Comparison of ENCODE assay signal across 9 cellular contexts in the genomic region with DNA sequence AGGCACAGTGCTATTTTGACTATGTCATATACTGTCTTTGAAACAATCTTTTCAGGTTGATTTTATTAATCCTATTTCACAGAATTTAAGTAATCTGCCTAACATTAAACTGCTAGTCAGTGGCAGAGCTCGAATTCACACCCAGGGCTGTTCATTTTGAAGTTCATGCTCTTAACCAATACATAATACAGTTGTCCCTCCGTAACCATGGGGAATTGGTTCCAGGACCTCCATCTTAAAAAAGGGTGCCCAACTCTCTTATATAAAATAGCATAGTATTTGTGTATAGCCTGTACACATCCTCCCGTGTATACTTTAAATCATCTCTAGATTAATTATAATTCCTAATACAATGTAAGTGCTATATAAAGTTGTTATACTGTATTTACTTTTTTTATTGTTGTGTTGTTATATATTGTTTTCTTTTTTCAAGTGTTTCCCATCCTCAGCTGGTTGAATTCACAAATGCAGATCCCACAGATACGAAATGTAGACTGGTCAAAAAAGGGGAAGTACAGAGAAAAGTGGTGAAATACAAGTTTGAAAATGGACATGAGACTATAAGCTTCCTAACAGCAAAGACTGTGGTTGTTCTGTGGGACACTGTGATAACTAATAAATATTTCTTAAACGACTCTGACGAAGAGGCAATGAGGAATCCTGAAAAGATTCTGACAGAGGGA. TPM values are rescaled to one million over a fixed set of nuclear protein-coding genes. Genes with fewer than 3 reads are reported as not detected.
DNase-seq lines count a peak whose midpoint lies in the region; ATAC-seq, FAIRE-seq and TF ChIP-seq lines count a peak whose summit lies in the region.
"Had no signal": no experiment of that assay in that cellular context is flagged by ENCODE, and none has a peak within 500 bp of the region (broad histone marks: within the 10 kb centered on the region; RNA-seq: fewer than 3 reads in every experiment).

No MANE protein-coding gene starts in this region.

- WGBS in right lobe of liver (ENCODE audit: insufficient coverage, low coverage, low lambda C conversion rate, missing lambda C conversion rate): 71% methylated on average over 6 of the region's 6 CpGs
- WGBS in HepG2 (ENCODE audit: low lambda C conversion rate): 97% methylated on average over 6 of the region's 6 CpGs

- TF ChIP-seq POLR2A in right lobe of liver (IDR thresholded peaks at IDR 0.05) (no peak), HepG2 (IDR thresholded peaks at IDR 0.05; ENCODE audit: insufficient read depth in 1 of 2, low read depth in 2 of 2, low read length in 2 of 2) (no peak)

- no peak overlapping the region for H3K4me3 ChIP-seq in right lobe of liver
- no peak overlapping the region for H3K4me3 ChIP-seq in HepG2 (replicated peaks in 1 of 3; ENCODE audit: insufficient read depth in 1 of 3, low read depth in 2 of 3, low read length in 3 of 3)
- peak overlapping the region; percentile 2 for H3K4me3 ChIP-seq in upper lobe of right lung

- no peaks in the 10 kb centered on the region for H3K27me3 Mint-ChIP-seq in activated naive CD8-positive, alpha-beta T cell

- no peak overlapping the region for H3K4me2 ChIP-seq in HepG2 (ENCODE audit: low read depth, low read length)

- H3K9me3 ChIP-seq in right lobe of liver (no peaks in the 10 kb centered on the region), HepG2 (ENCODE audit: low read length) (no peaks in the 10 kb centered on the region), upper lobe of right lung (no peaks in the 10 kb centered on the region)

- H3K27ac Mint-ChIP-seq in activated naive CD8-positive, alpha-beta T cell: peak overlapping the region; percentile 74

- TF ChIP-seq EP300 in HepG2 (IDR thresholded peaks at IDR 0.05; ENCODE audit: low read depth in 2 of 2, low read length in 2 of 2): no peak
- TF ChIP-seq EP300 in HepG2 (CRISPR knock-in tag; IDR thresholded peaks at IDR 0.05; ENCODE audit: borderline replicate concordance): no peak

- H3K27me3 ChIP-seq in right lobe of liver (no peaks in the 10 kb centered on the region), HepG2 (ENCODE audit: control insufficient read depth in 1 of 2, insufficient read depth in 2 of 2, low read length in 2 of 2) (no peaks in the 10 kb centered on the region), upper lobe of right lung (no peaks in the 10 kb centered on the region)

- H3K4me1 Mint-ChIP-seq in activated naive CD8-positive, alpha-beta T cell (ENCODE audit: low read depth): peaks cover 47% of the 10 kb centered on the region

- no peak overlapping the region for H3K9ac ChIP-seq in HepG2 (ENCODE audit: insufficient read depth, low read depth, low read length)

- H4K20me1 ChIP-seq in HepG2 (ENCODE audit: insufficient read depth, low read length): no peaks in the 10 kb centered on the region

- no peak for FAIRE-seq in HepG2 (lab: Jason Lieb, UNC)

- ATAC-seq in right lobe of liver (peak in 3 of 4 donors; percentile 39 to 53 (median 42)), HepG2 (no peak), HG03108 (IDR thresholded peaks at IDR 0.05; ENCODE audit: unreplicated experiment) (peak; percentile 59), upper lobe of right lung (peak; percentile 80)

- CTCF ChIA-PET in HepG2 (lab: Yijun Ruan, JAX; ENCODE audit: low intra/inter-chr PET ratio, low total read pairs): no interaction called here

- intact Hi-C loops in right lobe of liver (cut with DNase I) (no loop called here), HepG2 (cut with micrococcal nuclease; ENCODE audit: unreplicated experiment) (no loop called here), upper lobe of right lung (cut with DNase I) (no loop called here)

- DNase-seq in right lobe of liver (no peak), HepG2 (ENCODE audit: low spot score) (no peak), upper lobe of right lung (no peak), DMS114 treated with DMSO at 0.1 percent for 48 hours (lab: John Stamatoyannopoulos, UW; ENCODE audit: unreplicated experiment) (no peak)
- DNase-seq in stimulated activated CD8-positive, alpha-beta memory T cell treated with anti-CD3 and anti-CD28 coated beads, Interleukin-4, amount 100 ng/mL, for 48 hours: no peak
- no peak for DNase-seq in stimulated activated CD4-positive, alpha-beta T cell treated with anti-CD3 and anti-CD28 coated beads, Interleukin-1b, Interleukin-23, amount 100 ng/mL, for 48 hours
- DNase-seq: activated CD4-positive, alpha-beta T cell treated with anti-CD3 and anti-CD28 coated beads, Interleukin-2, amount 50 U/mL, for 48 hours had no signal

- H3K79me2 ChIP-seq in HepG2 (ENCODE audit: insufficient read depth, low read length): peaks cover 3% of the 10 kb centered on the region

- no peaks in the 10 kb centered on the region for H3K36me3 ChIP-seq in right lobe of liver
- H3K36me3 ChIP-seq in HepG2 (replicated peaks in 1 of 2; ENCODE audit: control insufficient read depth in 1 of 2, insufficient read depth in 2 of 2, low read length in 2 of 2): no peaks in the 10 kb centered on the region
- H3K36me3 ChIP-seq in upper lobe of right lung: no peaks in the 10 kb centered on the region

- no peak overlapping the region for H3K27ac ChIP-seq in right lobe of liver
- no peak overlapping the region for H3K27ac ChIP-seq in HepG2 (ENCODE audit: extremely low read length, insufficient read depth, low read length)
- H3K27ac ChIP-seq in upper lobe of right lung: peak overlapping the region; percentile 69

- H3K4me1 ChIP-seq in right lobe of liver (no peaks in the 10 kb centered on the region), HepG2 (ENCODE audit: insufficient read depth, low read length) (peaks cover 19% of the 10 kb centered on the region), upper lobe of right lung (peaks cover 5% of the 10 kb centered on the region)

- TF ChIP-seq CTCF in right lobe of liver (IDR thresholded peaks at IDR 0.05) (no peak), HepG2 (CRISPR knock-in tag; IDR thresholded peaks at IDR 0.05) (no peak), upper lobe of right lung (IDR thresholded peaks at IDR 0.05) (no peak)

- H3K36me3 Mint-ChIP-seq in activated naive CD8-positive, alpha-beta T cell: peaks cover 6% of the 10 kb centered on the region

- in situ Hi-C loops in HepG2 (cut with HindIII; ENCODE audit: extremely low pct_ligation_motif_present, low pct_unique_long_range_greater_than_20kb): loop anchor here (25.0 kb wide), 1 partner anchor 670 kb away; the partner anchor contains the start of gene PUM3

- no peak for TF ChIP-seq RAD21 in HepG2 (CRISPR knock-in tag; IDR thresholded peaks at IDR 0.05)

- POLR2A ChIA-PET in HepG2 (lab: Yijun Ruan, JAX): interaction anchor here (1.9 kb wide), 1 partner anchor 19 kb away, joined by 7 read pairs; the partner anchor contains the start of gene RFX3

- peak overlapping the region; percentile 1 for H3K4me3 Mint-ChIP-seq in activated naive CD8-positive, alpha-beta T cell

- no TSS peak for BruUV-seq in HepG2 (replicated peaks; lab: Mats Ljungman, UMichigan)

- H2AFZ ChIP-seq in HepG2 (ENCODE audit: low read length): no peak overlapping the region

- H3K9me3 Mint-ChIP-seq in activated naive CD8-positive, alpha-beta T cell (ENCODE audit: low read depth): no peaks in the 10 kb centered on the region

TF ChIP-seq in HepG2, 621 proteins besides CTCF, POLR2A, EP300 and RAD21:
- TF ChIP-seq ZNF24 (IDR thresholded peaks at IDR 0.05) (no peak), DNMT1 (CRISPR knock-in tag; IDR thresholded peaks at IDR 0.05) (no peak), KMT2A (CRISPR knock-in tag; IDR thresholded peaks at IDR 0.05) (no peak)

RNA-seq across cellular contexts. Expression of gene RFX3, which starts 18.3 kb away (rescaled TPM):
- total RNA-seq in right lobe of liver (1 to 10 TPM; 1.4 to 2.5 (median 1.8) TPM), HepG2 (2016; rRNA removed; fragmentation: Illumina TruSeq; extraction: Trizol) (2.7 and 3.0 TPM in 2 replicates), upper lobe of right lung (13.8 TPM)
- 3.7 and 4.9 TPM in 2 replicates for total RNA-seq in HepG2 (2016; cell fraction: cytosol; rRNA removed; fragmentation: Illumina TruSeq; extraction: Trizol; ENCODE audit: low read depth)
- 2.4 and 3.2 TPM in 2 replicates for total RNA-seq in HepG2 (2016; cell fraction: insoluble cytoplasmic fraction; rRNA removed; fragmentation: Illumina TruSeq; extraction: Trizol)
- 2.9 and 3.2 TPM in 2 replicates for total RNA-seq in HepG2 (2016; cell fraction: membrane; rRNA removed; fragmentation: Illumina TruSeq; extraction: Trizol)
- total RNA-seq in HepG2 (2016; cell fraction: nucleus; rRNA removed; fragmentation: Illumina TruSeq; extraction: Trizol): 7.2 and 7.3 TPM in 2 replicates
- polyA plus RNA-seq in HepG2 (2011; rRNA removed): 4.7 and 5.3 TPM in 2 replicates
- polyA plus RNA-seq in HepG2 (2011; cell fraction: cytosol; rRNA removed): 3.9 and 4.3 TPM in 2 replicates
- 12.9 and 16.8 TPM in 2 replicates for polyA plus RNA-seq in HepG2 (2011; cell fraction: nucleus; rRNA removed)
- 4.7 and 5.2 TPM in 2 replicates for polyA plus RNA-seq in HepG2 (2012)
- 0.20 and 0.32 TPM in 2 replicates for polyA plus RNA-seq in HepG2 (2016; cell fraction: cytosol; fragmentation: Illumina TruSeq; extraction: Trizol; ENCODE audit: low read depth)
- polyA plus RNA-seq in HepG2 (2016; cell fraction: insoluble cytoplasmic fraction; fragmentation: Illumina TruSeq; extraction: Trizol; ENCODE audit: low read depth): 1.9 and 2.4 TPM in 2 replicates
- polyA plus RNA-seq in HepG2 (2016; cell fraction: membrane; fragmentation: Illumina TruSeq; extraction: Trizol; ENCODE audit: low read depth): 0.43 and 0.62 TPM in 2 replicates
- polyA plus RNA-seq in HepG2 (2016; cell fraction: nucleus; fragmentation: Illumina TruSeq; extraction: Trizol; ENCODE audit: insufficient read depth, low read depth): 6.5 and 6.8 TPM in 2 replicates
- 42.7 and 89.6 TPM in 2 replicates for polyA minus RNA-seq in HepG2 (2011; rRNA and poly(A)+ RNA removed; ENCODE audit: low replicate concordance)
- 8.6 and 15.4 TPM in 2 replicates for polyA minus RNA-seq in HepG2 (2011; cell fraction: cytosol; rRNA and poly(A)+ RNA removed)
- polyA minus RNA-seq in HepG2 (2011; cell fraction: nucleus; rRNA and poly(A)+ RNA removed): 59.9 and 64.2 TPM in 2 replicates
